In genomic region chr13:48412881-48413351, GRCh38 we compare ENCODE assay signal across 8 cellular contexts. TPM values are rescaled to one million over a fixed set of nuclear protein-coding genes. Genes with fewer than 3 reads are reported as not detected.
DNase-seq lines count a peak whose midpoint lies in the region; TF ChIP-seq lines count a peak whose summit lies in the region.

LPAR6 (minus strand) TSS chr13:48413113; CDS start chr13:48412423, 690 bp downstream.

- in situ Hi-C loops in transverse colon (cut with MboI; ENCODE audit: low pct_ligation_motif_present in 1 of 4, low pct_unique_long_range_greater_than_20kb in 1 of 4, low sequenced_read_pairs in 3 of 4): no loop called here

- peaks cover 44% of the 10 kb centered on the region for H3K36me3 Mint-ChIP-seq in endothelial cell (ENCODE audit: low read depth, unreplicated experiment)
- peaks cover 23% of the 10 kb centered on the region for H3K36me3 Mint-ChIP-seq in mesothelial cell of epicardium

- TF ChIP-seq CTCF in GM12875 (IDR thresholded peaks at IDR 0.05; ENCODE audit: borderline replicate concordance, insufficient read depth, low read depth, low read length) (no peak), endothelial cell (IDR thresholded peaks at IDR 0.05; ENCODE audit: unreplicated experiment) (no peak), mesothelial cell of epicardium (IDR thresholded peaks at IDR 0.05; ENCODE audit: unreplicated experiment) (no peak), transverse colon (IDR thresholded peaks at IDR 0.05) (no peak)

- H3K27me3 Mint-ChIP-seq in endothelial cell (ENCODE audit: unreplicated experiment): no peaks in the 10 kb centered on the region
- H3K27me3 Mint-ChIP-seq in mesothelial cell of epicardium (ENCODE audit: low read depth): no peaks in the 10 kb centered on the region

- peak within 1 kb of the TSS; percentile 47 for H3K4me3 ChIP-seq in GM12875 (ENCODE audit: low read depth, low read length)
- peak within 1 kb of the TSS; percentile 40 for H3K4me3 ChIP-seq in SJSA1
- peak within 1 kb of the TSS; percentile 29 to 54 (median 38) for H3K4me3 ChIP-seq in transverse colon

- intact Hi-C loops in transverse colon (cut with DNase I; ENCODE audit: low total_unique reads): no loop called here

- H3K27ac Mint-ChIP-seq in endothelial cell (ENCODE audit: unreplicated experiment) (peak within 1 kb of the TSS; percentile 99), mesothelial cell of epicardium (peak within 1 kb of the TSS; percentile 98)

- H3K4me1 ChIP-seq in SJSA1 (replicated peaks) (0 out of 2 replicates have a peak, but pooled peaks cover 3% of the 10 kb centered on the region), transverse colon (peaks cover 0 to 18% (median 5%) of the 10 kb centered on the region in 4 donors)

- DNase-seq in SJSA1 (ENCODE audit: low read depth in 1 of 2, low spot score in 2 of 2): peak in 1 of 2 experiments; percentile 56
- DNase-seq in endothelial cell (ENCODE audit: low spot score): peak; percentile 14
- no peak for DNase-seq in mesothelial cell of epicardium (ENCODE audit: low spot score in 2 of 2, unreplicated experiment in 2 of 2)
- no peak for DNase-seq in transverse colon
- no peak for DNase-seq in NCI-H345 treated with DMSO at 0.1 percent for 48 hours (lab: John Stamatoyannopoulos, UW; ENCODE audit: unreplicated experiment)
- DNase-seq in GDM1 (lab: John Stamatoyannopoulos, UW): no peak
- no peak for DNase-seq in NCI-H2227 (lab: John Stamatoyannopoulos, UW; ENCODE audit: unreplicated experiment)

- peak within 1 kb of the TSS; percentile 75 for H3K27ac ChIP-seq in SJSA1
- peak within 1 kb of the TSS; percentile 73 to 90 (median 82) for H3K27ac ChIP-seq in transverse colon

- TF ChIP-seq POLR2A in transverse colon (IDR thresholded peaks at IDR 0.05): peak; percentile 75

- WGBS in transverse colon (ENCODE audit: low coverage in 1 of 2), 2 donors: 18 to 23% methylated on average over 3 to 4 of the region's 4 CpGs

- peak within 1 kb of the TSS; percentile 100 for H3K4me3 Mint-ChIP-seq in endothelial cell (ENCODE audit: unreplicated experiment)
- H3K4me3 Mint-ChIP-seq in mesothelial cell of epicardium: peak within 1 kb of the TSS; percentile 89

- no peaks in the 10 kb centered on the region for H3K27me3 ChIP-seq in SJSA1 (replicated peaks)
- H3K27me3 ChIP-seq in transverse colon: no peaks in the 10 kb centered on the region

- H3K36me3 ChIP-seq in SJSA1 (peaks cover 24% of the 10 kb centered on the region), transverse colon (no peaks in the 10 kb centered on the region)

- H3K9me3 ChIP-seq in SJSA1 (replicated peaks): no peaks in the 10 kb centered on the region
- H3K9me3 ChIP-seq in transverse colon: no peaks in the 10 kb centered on the region

- no peak for TF ChIP-seq EP300 in transverse colon (IDR thresholded peaks at IDR 0.05; ENCODE audit: low read depth)

- H3K4me1 Mint-ChIP-seq in endothelial cell (ENCODE audit: unreplicated experiment): peaks cover 18% of the 10 kb centered on the region
- peaks cover 35% of the 10 kb centered on the region for H3K4me1 Mint-ChIP-seq in mesothelial cell of epicardium

- H3K9me3 Mint-ChIP-seq in endothelial cell (ENCODE audit: unreplicated experiment) (peaks cover 8% of the 10 kb centered on the region), mesothelial cell of epicardium (peaks cover 9% of the 10 kb centered on the region)

RNA-seq across cellular contexts. Expression of gene LPAR6, which starts in this region (rescaled TPM):
- 4.6 and 6.8 TPM in 2 replicates for total RNA-seq in SJSA1 (2014; rRNA removed; shearing (Covaris generic))
- 98.0 TPM for total RNA-seq in endothelial cell (ENCODE audit: unreplicated experiment)
- total RNA-seq in mesothelial cell of epicardium: 19.4 to 21.7 TPM (median 21.1 TPM) in 3 replicates
- total RNA-seq in transverse colon: 10 to 100 TPM in 3 of 4 donors, 1 to 10 TPM in 1; 2.2 to 34.6 (median 15.9) TPM
